In the genomic region with DNA sequence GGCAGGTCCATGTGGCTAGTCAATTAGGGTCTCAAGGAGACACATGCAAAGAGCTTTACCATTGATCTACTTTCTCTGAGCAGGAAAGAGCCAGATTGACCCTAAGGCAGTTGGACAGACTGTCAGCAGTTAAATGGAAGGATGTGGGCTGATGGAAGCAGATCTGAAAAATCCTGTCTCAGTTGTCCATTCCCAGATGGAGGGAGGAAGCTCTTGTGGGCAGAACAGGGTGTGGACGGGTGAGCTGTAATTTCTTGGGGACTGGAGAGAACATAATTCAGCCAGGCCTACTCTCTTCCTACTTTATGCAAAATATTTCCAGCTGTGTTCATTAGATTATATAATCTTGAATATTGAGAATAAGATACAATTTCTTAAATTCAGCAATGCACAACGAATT, we compare ENCODE assay signal across 1 cellular context.
TF ChIP-seq lines count a peak whose summit lies in the region.

No MANE protein-coding gene starts in this region.

TF ChIP-seq in HCT116, 20 proteins besides CTCF, POLR2A, EP300 and RAD21 (continued from another document):
- TF ChIP-seq CEBPB (IDR thresholded peaks at IDR 0.05; ENCODE audit: low read depth) (no peak), SRF (IDR thresholded peaks at IDR 0.05; ENCODE audit: low read depth) (no peak), EZH2 (IDR thresholded peaks at IDR 0.05) (no peak), POLR2AphosphoS5 (IDR thresholded peaks at IDR 0.05; ENCODE audit: low read depth, low read length) (no peak), SIN3A (IDR thresholded peaks at IDR 0.05; ENCODE audit: low read depth) (no peak), ELF1 (IDR thresholded peaks at IDR 0.05; ENCODE audit: borderline replicate concordance, low read depth) (no peak), CBX3 (IDR thresholded peaks at IDR 0.05; ENCODE audit: low read depth) (no peak), EZH2phosphoT487 (IDR thresholded peaks at IDR 0.05; ENCODE audit: borderline replicate concordance) (no peak), YY1 (IDR thresholded peaks at IDR 0.05; ENCODE audit: extremely low read depth, insufficient replicate concordance, low read depth, low read length) (no peak)
- TF ChIP-seq, protein P1, sequence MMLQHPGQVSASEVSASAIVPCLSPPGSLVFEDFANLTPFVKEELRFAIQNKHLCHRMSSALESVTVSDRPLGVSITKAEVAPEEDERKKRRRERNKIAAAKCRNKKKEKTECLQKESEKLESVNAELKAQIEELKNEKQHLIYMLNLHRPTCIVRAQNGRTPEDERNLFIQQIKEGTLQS (IDR thresholded peaks at IDR 0.05): no peak
- TF ChIP-seq, protein P2, sequence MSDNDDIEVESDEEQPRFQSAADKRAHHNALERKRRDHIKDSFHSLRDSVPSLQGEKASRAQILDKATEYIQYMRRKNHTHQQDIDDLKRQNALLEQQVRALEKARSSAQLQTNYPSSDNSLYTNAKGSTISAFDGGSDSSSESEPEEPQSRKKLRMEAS (IDR thresholded peaks at IDR 0.05): no peak
